8 cellular contexts compared by ENCODE assay signal in the genomic region with DNA sequence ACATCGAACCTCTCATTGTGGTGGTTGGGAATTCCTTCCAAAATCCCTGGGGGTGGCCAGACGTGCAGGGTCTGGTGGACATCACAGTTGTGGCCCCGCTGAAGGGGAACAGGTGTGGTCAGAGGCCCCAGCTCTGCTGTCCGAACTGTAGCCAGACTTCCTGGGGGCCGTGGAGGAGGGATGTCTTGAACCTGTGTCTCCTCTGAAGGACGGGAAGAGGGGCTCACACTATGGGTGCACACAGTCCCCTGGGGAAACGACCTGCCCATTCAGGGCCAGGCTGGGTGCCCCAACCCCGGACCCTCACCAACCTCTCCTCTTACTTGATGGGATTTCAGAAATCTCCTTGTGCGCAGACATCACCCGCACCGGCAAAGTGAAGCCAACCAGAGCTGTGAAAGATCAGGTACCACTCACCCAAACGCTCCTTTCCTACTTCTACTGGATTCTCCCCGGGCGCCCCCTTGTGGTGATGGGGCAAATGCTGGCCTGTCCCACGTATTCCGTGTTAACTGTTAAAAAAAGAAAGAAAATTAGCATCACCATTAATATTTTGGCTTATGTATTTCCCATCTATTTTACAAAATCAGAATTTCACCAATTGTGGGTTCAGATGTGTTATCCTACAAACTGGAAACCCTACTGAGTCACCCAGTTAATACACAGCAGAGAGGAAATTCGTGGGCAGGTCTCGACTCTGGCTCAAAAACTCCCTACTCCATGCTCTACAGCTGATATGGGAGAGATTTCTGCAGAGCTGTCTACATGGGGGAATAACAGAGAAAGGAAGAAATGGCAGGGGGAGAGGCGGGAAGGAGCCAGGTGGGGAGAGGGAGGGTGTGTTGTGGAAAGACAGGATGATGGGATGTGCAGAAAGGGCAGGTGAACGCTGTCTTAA. TPM values are rescaled to one million over a fixed set of nuclear protein-coding genes. Genes with fewer than 3 reads are reported as not detected.
A peak's percentile ranks its signal among the peaks of the same experiment; 100 is the strongest.
DNase-seq lines count a peak whose midpoint lies in the region; ATAC-seq and TF ChIP-seq lines count a peak whose summit lies in the region.

No MANE protein-coding gene starts in this region.

- peak; percentile 5 to 57 (median 34) for DNase-seq in CD8-positive, alpha-beta memory T cell
- DNase-seq in HS-27A (ENCODE audit: low read depth) (peak; percentile 35), OCI-M1 (lab: John Stamatoyannopoulos, UW) (peak; percentile 68), fibroblast of villous mesenchyme (ENCODE audit: low read depth) (peak; percentile 66), omental fat pad (ENCODE audit: low spot score) (peak; percentile 65), tibial artery (no peak)
- peak; percentile 81 to 85 for DNase-seq in activated T-cell treated with anti-CD3 and anti-CD28 coated beads, Interleukin-2, amount 50 U/mL, for 48 hours

- H3K27ac ChIP-seq in CD8-positive, alpha-beta memory T cell (ENCODE audit: low read depth, low read length) = no peak overlapping the region
- H3K27ac ChIP-seq in tibial artery = no peak overlapping the region

- no peak overlapping the region for H3K27ac Mint-ChIP-seq in CD8-positive, alpha-beta memory T cell

- peaks cover 0 to 5% (median 0%) of the 10 kb centered on the region in 3 donors for H3K4me1 Mint-ChIP-seq in CD8-positive, alpha-beta memory T cell

- H3K9me3 ChIP-seq in CD8-positive, alpha-beta memory T cell (ENCODE audit: low read length) = no peaks in the 10 kb centered on the region
- no peaks in the 10 kb centered on the region for H3K9me3 ChIP-seq in tibial artery

- intact Hi-C loops in tibial artery (cut with DNase I; ENCODE audit: low total_unique reads) = no loop called here

- peaks cover 24 to 46% of the 10 kb centered on the region in 2 donors for H3K27me3 Mint-ChIP-seq in CD8-positive, alpha-beta memory T cell

- peak; percentile 89 for TF ChIP-seq CTCF in fibroblast of villous mesenchyme (IDR thresholded peaks at IDR 0.05; ENCODE audit: insufficient read depth, low read depth, low read length)
- no peak for TF ChIP-seq CTCF in omental fat pad (IDR thresholded peaks at IDR 0.05)
- peak; percentile 45 to 62 for TF ChIP-seq CTCF in tibial artery (IDR thresholded peaks at IDR 0.05)

- no peaks in the 10 kb centered on the region for H3K4me1 ChIP-seq in CD8-positive, alpha-beta memory T cell (ENCODE audit: insufficient read depth, low read length)
- no peaks in the 10 kb centered on the region for H3K4me1 ChIP-seq in tibial artery

- CTCF ChIA-PET in CD8-positive, alpha-beta memory T cell (lab: Charles Lee) = interaction anchor here (1.0 to 1.3 kb wide), 2 partner anchors 15 to 17 kb away, joined by 3 read pairs; no protein-coding TSS in a partner anchor

- POLR2A ChIA-PET in CD8-positive, alpha-beta memory T cell (lab: Charles Lee) = no interaction called here

- ATAC-seq in omental fat pad (ENCODE audit: low FRiP score) (no peak), HG03521 (IDR thresholded peaks at IDR 0.05; ENCODE audit: unreplicated experiment) (no peak)

- H3K27me3 ChIP-seq in CD8-positive, alpha-beta memory T cell (ENCODE audit: insufficient read depth, low read length, poor library complexity, severe bottlenecking) = no peaks in the 10 kb centered on the region
- H3K27me3 ChIP-seq in tibial artery = peaks cover 0 to 55% of the 10 kb centered on the region in 2 donors

- H3K9me3 Mint-ChIP-seq in CD8-positive, alpha-beta memory T cell = peaks cover 0 to 6% (median 0%) of the 10 kb centered on the region in 5 donors

- no peak overlapping the region for H3K4me3 Mint-ChIP-seq in CD8-positive, alpha-beta memory T cell

- no peaks in the 10 kb centered on the region for H3K36me3 ChIP-seq in CD8-positive, alpha-beta memory T cell (ENCODE audit: insufficient read depth, low read length)
- no peaks in the 10 kb centered on the region for H3K36me3 ChIP-seq in tibial artery

- no peak overlapping the region for H3K4me3 ChIP-seq in CD8-positive, alpha-beta memory T cell (ENCODE audit: low read length)
- H3K4me3 ChIP-seq in fibroblast of villous mesenchyme (ENCODE audit: low read depth, low read length) (no peak overlapping the region), tibial artery (no peak overlapping the region)

- H3K36me3 Mint-ChIP-seq in CD8-positive, alpha-beta memory T cell = no peaks in the 10 kb centered on the region

RNA-seq across cellular contexts. Expression of a gene that starts 28.1 kb away (rescaled TPM):
- total RNA-seq in CD8-positive, alpha-beta memory T cell = under 1 TPM; 0.26 to 0.27 TPM
- polyA plus RNA-seq in CD8-positive, alpha-beta memory T cell = 2.0 TPM
- total RNA-seq in fibroblast of villous mesenchyme (not detected in 2 replicates), omental fat pad (10 to 100 TPM in 1 of 4 donors, 1 to 10 TPM in 2, under 1 TPM in 1; 0.56 to 16.1 (median 2.2) TPM)

RNA-seq across cellular contexts. Expression of a gene that starts 35.9 kb away (rescaled TPM):
- total RNA-seq in CD8-positive, alpha-beta memory T cell = not detected
- not detected for polyA plus RNA-seq in CD8-positive, alpha-beta memory T cell
- total RNA-seq in fibroblast of villous mesenchyme (not detected in 2 replicates), omental fat pad (not detected)

Comparison
In these comparisons a context has a peak if more than half of its experiments do, and no peak if none do; other contexts are left out.
1. DNase-seq: peak in CD8-positive, alpha-beta memory T cell (5 of 5), HS-27A (single experiment), OCI-M1 (single experiment), activated T-cell treated with anti-CD3 and anti-CD28 coated beads, Interleukin-2, amount 50 U/mL, for 48 hours (2 of 2), fibroblast of villous mesenchyme (single experiment) and omental fat pad (single experiment); none in tibial artery (0 of 2).
2. CTCF ChIP-seq: peak in fibroblast of villous mesenchyme (single experiment) and tibial artery (2 of 2); none in omental fat pad (0 of 3).